Comparison of ENCODE assay signal across 16 cellular contexts in genomic region chr17:28018439-28019070, GRCh38. TPM values are rescaled to one million over a fixed set of nuclear protein-coding genes. Genes with fewer than 3 reads are reported as not detected.
DNase-seq lines count a peak whose midpoint lies in the region; ATAC-seq, FAIRE-seq and TF ChIP-seq lines count a peak whose summit lies in the region.
"Had no signal": no experiment of that assay in that cellular context is flagged by ENCODE, and none has a peak within 500 bp of the region (broad histone marks: within the 10 kb centered on the region; RNA-seq: fewer than 3 reads in every experiment).

No MANE protein-coding gene starts in this region.

- H4K5ac ChIP-seq in H1 (ENCODE audit: insufficient read length, low read depth, low read length) = no peak overlapping the region

- TF ChIP-seq CTCF in SK-N-SH (IDR thresholded peaks at IDR 0.05) (no peak), H1 (IDR thresholded peaks at IDR 0.05; ENCODE audit: control extremely low read depth in 1 of 3, insufficient read depth in 1 of 3, low read depth in 1 of 3, low read length in 3 of 3) (no peak), parathyroid adenoma (IDR thresholded peaks at IDR 0.05) (no peak), lower leg skin (IDR thresholded peaks at IDR 0.05) (no peak)

- TF ChIP-seq EP300 in SK-N-SH (IDR thresholded peaks at IDR 0.05; ENCODE audit: borderline replicate concordance in 1 of 2, low read depth in 1 of 2, low read length in 1 of 2) (no peak), H1 (IDR thresholded peaks at IDR 0.05; ENCODE audit: borderline replicate concordance in 1 of 2, low read depth in 2 of 2, low read length in 2 of 2) (no peak)

- no peak overlapping the region for H4K91ac ChIP-seq in H1 (replicated peaks; ENCODE audit: insufficient read length, low read length)

- no peak overlapping the region for H4K8ac ChIP-seq in H1 (ENCODE audit: extremely low read depth, insufficient read depth, low read length)

- H3K4me2 ChIP-seq in SK-N-SH (no peak overlapping the region), H1 (ENCODE audit: insufficient read depth in 1 of 2, low read depth in 2 of 2, low read length in 2 of 2) (no peak overlapping the region), parathyroid adenoma (ENCODE audit: low read length) (no peak overlapping the region)
- H3K4me2 ChIP-seq: KMS-11 had no signal

- TF ChIP-seq RAD21 in SK-N-SH (IDR thresholded peaks at IDR 0.05; ENCODE audit: low read length) (no peak), H1 (IDR thresholded peaks at IDR 0.05 in 1 of 2, conservative IDR thresholded peaks at IDR 0.05 in 1 of 2; ENCODE audit: low read depth in 2 of 2, low read length in 2 of 2) (no peak)

- H2AK5ac ChIP-seq in H1 (ENCODE audit: low read depth, low read length) = no peak overlapping the region

- FAIRE-seq in H1 (lab: Jason Lieb, UNC) = no peak

- H3F3A ChIP-seq in SK-N-SH (replicated peaks; ENCODE audit: insufficient read depth) = no peaks in the 10 kb centered on the region

- no peaks in the 10 kb centered on the region for H3K79me2 ChIP-seq in SK-N-SH (ENCODE audit: insufficient read depth)
- no peaks in the 10 kb centered on the region for H3K79me2 ChIP-seq in H1 (ENCODE audit: control insufficient read depth in 1 of 2, insufficient read depth in 2 of 2, low read length in 2 of 2)
- H3K79me2 ChIP-seq in parathyroid adenoma = no peaks in the 10 kb centered on the region

- no peak overlapping the region for H2BK5ac ChIP-seq in H1 (ENCODE audit: low read depth, low read length)

- H3K23me2 ChIP-seq in H1 (ENCODE audit: low read depth, low read length) = no peaks in the 10 kb centered on the region

- no peak overlapping the region for H2BK12ac ChIP-seq in H1 (ENCODE audit: low read depth, low read length)

- intact Hi-C loops in lower leg skin (cut with DNase I; ENCODE audit: low total_unique reads) = no loop called here

- POLR2A ChIA-PET in SK-N-SH (lab: Yijun Ruan, JAX) (no interaction called here), H1 (lab: Charles Lee; ENCODE audit: partially characterized antibody) (no interaction called here)

- H3K9me3 ChIP-seq in SK-N-SH (no peaks in the 10 kb centered on the region), H1 (ENCODE audit: insufficient read depth in 2 of 2, low read depth in 1 of 2, low read length in 1 of 2) (no peaks in the 10 kb centered on the region), parathyroid adenoma (ENCODE audit: control insufficient read depth, low read length) (no peaks in the 10 kb centered on the region)
- H3K9me3 ChIP-seq: psoas muscle had no signal

- H2BK20ac ChIP-seq in H1 (ENCODE audit: low read length) = no peak overlapping the region

- H3K9me2 ChIP-seq in SK-N-SH = no peaks in the 10 kb centered on the region

- 79% methylated on average over 4 of the region's 4 CpGs for WGBS in SK-N-SH (ENCODE audit: low lambda C conversion rate)
- WGBS in H1 (ENCODE audit: extremely low coverage in 1 of 2, insufficient coverage in 1 of 2, insufficient read length in 1 of 2, insufficient replicate concordance in 2 of 2, low coverage in 1 of 2, low lambda C conversion rate in 2 of 2, missing lambda C conversion rate in 1 of 2), 2 experiments = 84% methylated on average over 3 of the region's 4 CpGs; no CpG with 5 or more reads in 1 of the 2 experiments
- 78 to 83% methylated on average over 4 of the region's 4 CpGs for WGBS in lower leg skin, 2 donors

- H3K4me1 ChIP-seq in SK-N-SH (ENCODE audit: control insufficient read depth in 1 of 2, insufficient read depth in 2 of 2, low read depth in 1 of 2, low read length in 1 of 2) (no peaks in the 10 kb centered on the region), H1 (replicated peaks in 1 of 4; ENCODE audit: control insufficient read depth in 3 of 4, insufficient read depth in 4 of 4, low read length in 3 of 4) (no peaks in the 10 kb centered on the region), parathyroid adenoma (no peaks in the 10 kb centered on the region)
- H3K4me1 ChIP-seq: psoas muscle had no signal

- TF ChIP-seq POLR2A in H1 (IDR thresholded peaks at IDR 0.05; ENCODE audit: control extremely low read depth in 1 of 2, low read depth in 2 of 2, low read length in 2 of 2) (no peak), lower leg skin (IDR thresholded peaks at IDR 0.05) (no peak)

- H2BK120ac ChIP-seq in H1 (replicated peaks; ENCODE audit: low read depth, low read length) = peak overlapping the region; percentile 43

- H3K27ac ChIP-seq in SK-N-SH (ENCODE audit: low read depth in 2 of 2, low read length in 1 of 2) (no peak overlapping the region), H1 (ENCODE audit: low read depth, low read length) (no peak overlapping the region), parathyroid adenoma (no peak overlapping the region)
- H3K27ac ChIP-seq: KMS-11, psoas muscle had no signal

- H2AFZ ChIP-seq in SK-N-SH (ENCODE audit: low read depth) = no peak overlapping the region; the same call in 1 of the 2 replicates
- H2AFZ ChIP-seq in H1 (ENCODE audit: low read length) = no peak overlapping the region
- H2AFZ ChIP-seq in parathyroid adenoma = peak overlapping the region; percentile 39

- H2BK15ac ChIP-seq in H1 (ENCODE audit: low read length) = no peak overlapping the region

- no peaks in the 10 kb centered on the region for H3K27me3 ChIP-seq in SK-N-SH (ENCODE audit: insufficient read depth)
- no peaks in the 10 kb centered on the region for H3K27me3 ChIP-seq in H1 (replicated peaks in 1 of 4; ENCODE audit: control insufficient read depth in 3 of 4, extremely low read depth in 1 of 4, insufficient read depth in 3 of 4, low read length in 3 of 4)
- no peaks in the 10 kb centered on the region for H3K27me3 ChIP-seq in parathyroid adenoma (ENCODE audit: control insufficient read depth, insufficient read depth, low read length)

- no peak overlapping the region for H3K18ac ChIP-seq in H1 (ENCODE audit: extremely low read depth, low read length)

- H3K9ac ChIP-seq in SK-N-SH (no peak overlapping the region), H1 (replicated peaks in 1 of 4; ENCODE audit: extremely low read depth in 1 of 4, low read depth in 3 of 4, low read length in 3 of 4) (no peak overlapping the region), parathyroid adenoma (no peak overlapping the region)
- H3K9ac ChIP-seq: KMS-11 had no signal

- DNase-seq in SK-N-SH (no peak), NCI-H2029 treated with DMSO at 0.1 percent for 48 hours (lab: John Stamatoyannopoulos, UW) (peak; percentile 62), H1 (ENCODE audit: low read depth in 1 of 2, low spot score in 2 of 2) (no peak), NCI-H1930 (lab: John Stamatoyannopoulos, UW) (no peak), lower leg skin (ENCODE audit: low spot score in 2 of 2) (no peak)
- DNase-seq: activated CD4-positive, alpha-beta memory T cell treated with anti-CD3 and anti-CD28 coated beads for 36 hours; activated naive CD8-positive, alpha-beta T cell treated with anti-CD3 and anti-CD28 coated beads for 36 hours; central memory CD4-positive, alpha-beta T cell; effector memory CD8-positive, alpha-beta T cell; NCI-H1436 treated with DMSO at 0.1 percent for 48 hours; stimulated activated naive CD4-positive, alpha-beta T cell had no signal

- H3K4me3 ChIP-seq in SK-N-SH (ENCODE audit: low read depth in 2 of 2, low read length in 1 of 2) = no peak overlapping the region
- H3K4me3 ChIP-seq in H1 (ENCODE audit: extremely low read depth in 1 of 4, insufficient read depth in 2 of 4, low read depth in 3 of 4, low read length in 4 of 4) = no peak overlapping the region
- no peak overlapping the region for H3K4me3 ChIP-seq in parathyroid adenoma (ENCODE audit: low read depth, low read length)
- H3K4me3 ChIP-seq in lower leg skin (ENCODE audit: low read depth, poor library complexity, severe bottlenecking) = no peak overlapping the region
- H3K4me3 ChIP-seq: psoas muscle had no signal

- no peaks in the 10 kb centered on the region for H3K79me1 ChIP-seq in H1 (ENCODE audit: low read depth, low read length)

- H3K23ac ChIP-seq in H1 (ENCODE audit: insufficient read length) = no peak overlapping the region

- ATAC-seq in SK-N-SH treated with all-trans-retinoic acid at 6 μM for 48 hours (no peak), HG03520 (IDR thresholded peaks at IDR 0.05; ENCODE audit: unreplicated experiment) (no peak)
- ATAC-seq: effector memory CD8-positive, alpha-beta T cell; psoas muscle had no signal

- H3K36me3 ChIP-seq in SK-N-SH (replicated peaks in 1 of 2; ENCODE audit: control insufficient read depth in 1 of 2, insufficient read depth in 2 of 2, low read length in 1 of 2) (no peaks in the 10 kb centered on the region), H1 (ENCODE audit: control insufficient read depth in 2 of 4, insufficient read depth in 4 of 4, low read length in 3 of 4) (no peaks in the 10 kb centered on the region), parathyroid adenoma (ENCODE audit: control insufficient read depth, insufficient read depth, low read length) (no peaks in the 10 kb centered on the region)

- no peaks in the 10 kb centered on the region for H4K20me1 ChIP-seq in SK-N-SH (ENCODE audit: insufficient read depth)
- H4K20me1 ChIP-seq in H1 (replicated peaks in 1 of 2; ENCODE audit: control insufficient read depth in 1 of 2, insufficient read depth in 2 of 2, low read length in 2 of 2) = no peaks in the 10 kb centered on the region

- no peak overlapping the region for H3K4ac ChIP-seq in H1 (replicated peaks; ENCODE audit: insufficient read length, low read depth, low read length)

- H3K56ac ChIP-seq in H1 (replicated peaks; ENCODE audit: insufficient read length, low read depth, low read length) = no peak overlapping the region

- H3K14ac ChIP-seq in H1 (ENCODE audit: insufficient read length) = no peak overlapping the region

- CTCF ChIA-PET in SK-N-SH (lab: Yijun Ruan, JAX) (interaction anchor here (1.0 kb wide), 1 partner anchor 213 kb away, joined by 3 read pairs; no protein-coding TSS in a partner anchor), H1 (lab: Charles Lee; ENCODE audit: partially characterized antibody) (no interaction called here)

TF ChIP-seq in SK-N-SH treated with all-trans-retinoic acid at 6 μM for 48 hours, 23 proteins besides CTCF, POLR2A, EP300 and RAD21 (continues in another document):
- TF ChIP-seq ISL1 (CRISPR knock-in tag; IDR thresholded peaks at IDR 0.05) (no peak), ZFP30 (CRISPR knock-in tag; IDR thresholded peaks at IDR 0.05) (no peak)

RNA-seq across cellular contexts. Expression of gene NLK, which starts 23.9 kb away (rescaled TPM):
- polyA plus RNA-seq in SK-N-SH (2012; rRNA removed) (12.3 and 19.2 TPM in 2 replicates), H1 (2011; rRNA removed) (30.5 and 30.8 TPM in 2 replicates)
- 13.6 and 14.3 TPM in 2 replicates for polyA plus RNA-seq in SK-N-SH (2012; cell fraction: cytosol; rRNA removed)
- polyA plus RNA-seq in SK-N-SH (2012; cell fraction: nucleus; rRNA removed) = 14.8 and 34.8 TPM in 2 replicates
- 47.0 and 49.9 TPM in 2 replicates for total RNA-seq in H1 (2021; fragmentation: NEBNext Ultra II Directional; extraction: Animal tissue kit (Norgen Biotek cat#: 25700))
- polyA plus RNA-seq in H1 (2011; cell fraction: cytosol; rRNA removed) = 30.2 TPM
- polyA plus RNA-seq in H1 (2011; cell fraction: nucleus; rRNA removed) = 97.7 TPM
- 23.6 to 37.1 TPM (median 26.1 TPM) in 4 replicates for polyA plus RNA-seq in H1 (2012, experiment 1 of 2)
- 6.1 TPM for polyA plus RNA-seq in H1 (2012, experiment 2 of 2)
- 43.2 TPM for polyA plus RNA-seq in H1 (2013, experiment 1 of 2)
- 39.6 TPM for polyA plus RNA-seq in H1 (2013, experiment 2 of 2)
- polyA minus RNA-seq in H1 (2011; rRNA and poly(A)+ RNA removed) = 116 and 123 TPM in 2 replicates
- polyA minus RNA-seq in H1 (2011; cell fraction: cytosol; rRNA and poly(A)+ RNA removed) = 41.7 TPM
- polyA minus RNA-seq in H1 (2011; cell fraction: nucleus; rRNA and poly(A)+ RNA removed) = 173 TPM
- total RNA-seq in lower leg skin = 10 to 100 TPM in 1 of 4 donors, 1 to 10 TPM in 3; 5.9 to 10.8 (median 8.2) TPM
